ENCODE assay signal across 26 cellular contexts in the genomic region with DNA sequence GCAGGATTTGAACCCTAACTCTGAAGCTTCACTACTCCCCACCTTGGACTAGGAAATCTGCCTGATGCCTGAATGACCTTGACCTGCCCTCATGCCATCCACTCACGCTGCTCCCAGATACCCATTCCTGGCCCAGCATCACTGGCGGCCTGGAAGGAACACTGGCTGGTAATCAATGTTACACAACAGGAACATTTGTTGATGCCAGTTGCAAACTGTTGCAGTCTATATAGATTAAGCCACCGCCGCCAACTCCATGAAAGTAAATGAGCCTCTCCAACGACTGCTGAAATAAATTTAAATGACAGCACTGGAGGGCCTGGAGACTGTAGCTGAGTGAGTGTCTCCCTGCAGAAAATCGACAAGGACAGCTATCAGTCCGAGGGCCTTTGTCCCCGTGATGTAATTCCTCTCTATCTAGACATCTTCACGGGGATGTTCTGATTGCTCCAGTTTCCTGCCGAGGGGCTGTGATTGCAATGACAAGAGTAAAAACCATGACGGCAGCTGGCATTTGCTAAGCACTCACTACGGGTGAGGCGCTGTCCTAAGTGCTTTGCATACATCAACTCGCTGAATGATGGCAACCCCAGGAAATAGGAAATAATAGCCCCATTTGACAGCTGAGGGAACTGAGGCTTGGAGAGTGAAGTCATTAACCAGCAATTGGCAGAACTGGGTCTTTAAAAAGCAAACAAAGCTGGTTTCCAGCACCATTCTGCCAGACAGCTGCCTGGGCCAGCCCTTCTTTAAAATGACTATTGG.
"Had no signal": no experiment of that assay in that cellular context is flagged by ENCODE, and none has a peak within 500 bp of the region (broad histone marks: within the 10 kb centered on the region; RNA-seq: fewer than 3 reads in every experiment).

No MANE protein-coding gene starts in this region.

- H3K27ac ChIP-seq: lower lobe of right lung, ovary, right atrium auricular region, right lobe of liver, stomach, testis, thyroid gland, transverse colon, upper lobe of left lung had no signal

- H3K4me3 ChIP-seq: lower lobe of right lung, ovary, right atrium auricular region, right lobe of liver, smooth muscle cell, stomach, testis, thyroid gland, transverse colon, upper lobe of left lung had no signal

- H3K4me1 Mint-ChIP-seq: nephron had no signal

- H3K36me3 ChIP-seq: lower lobe of right lung, ovary, right atrium auricular region, right lobe of liver, stomach, thyroid gland, transverse colon, upper lobe of left lung had no signal

- H3K27me3 ChIP-seq: ovary, right atrium auricular region, right lobe of liver, testis, thyroid gland, transverse colon, upper lobe of left lung had no signal

- DNase-seq: hippocampal formation; kidney glomerular epithelial cell; left cardiac atrium; lower lobe of right lung; mammary epithelial cell; mesenchymal stem cell; naive thymus-derived CD8-positive, alpha-beta T cell; ovary; right lobe of liver; stimulated activated CD4-positive, alpha-beta T cell treated with anti-CD3 and anti-CD28 coated beads, Interleukin-1b, Interleukin-23, amount 100 ng/mL, for 48 hours; stimulated activated CD4-positive, alpha-beta T cell treated with anti-CD3 and anti-CD28 coated beads, Interleukin-2, amount 100 ng/mL, for 48 hours; stimulated activated CD4-positive, alpha-beta T cell treated with anti-CD3 and anti-CD28 coated beads, Interleukin-4, amount 100 ng/mL, for 4 hours; stimulated activated CD8-positive, alpha-beta memory T cell treated with anti-CD3 and anti-CD28 coated beads, Interleukin-4, amount 100 ng/mL, for 48 hours; stimulated activated naive CD8-positive, alpha-beta T cell treated with anti-CD3 and anti-CD28 coated beads, Interleukin-15, Interleukin-2, amounts not matched to agents 100 U/mL and 50 U/mL, for 24 hours; stomach; testis; thyroid gland; transverse colon; upper lobe of left lung had no signal

- H3K27ac Mint-ChIP-seq: nephron; progenitor cell of endocrine pancreas; stimulated activated memory B cell treated with anti-CD40 and anti-IgM and Interleukin-4, amounts not matched to agents 10 μg/mL and 1 μg/mL and 100 μg/mL, for 72 hours had no signal

- FAIRE-seq: keratinocyte had no signal

- H3K9me3 Mint-ChIP-seq: naive thymus-derived CD8-positive, alpha-beta T cell; nephron had no signal

- H3K9me3 ChIP-seq: lower lobe of right lung, ovary, right atrium auricular region, right lobe of liver, stomach, testis, thyroid gland, transverse colon, upper lobe of left lung had no signal

- H3K4me1 ChIP-seq: lower lobe of right lung, right atrium auricular region, right lobe of liver, stomach, testis, thyroid gland, transverse colon, upper lobe of left lung had no signal

- H3K27me3 Mint-ChIP-seq: stimulated activated memory B cell treated with anti-CD40 and anti-IgM and Interleukin-4, amounts not matched to agents 10 μg/mL and 1 μg/mL and 100 μg/mL, for 72 hours had no signal

- H3K4me2 ChIP-seq: smooth muscle cell had no signal

- H3K4me3 Mint-ChIP-seq: naive thymus-derived CD8-positive, alpha-beta T cell; nephron; stimulated activated memory B cell treated with anti-CD40 and anti-IgM and Interleukin-4, amounts not matched to agents 10 μg/mL and 1 μg/mL and 100 μg/mL, for 72 hours had no signal

- H3K36me3 Mint-ChIP-seq: naive thymus-derived CD8-positive, alpha-beta T cell; stimulated activated memory B cell treated with anti-CD40 and anti-IgM and Interleukin-4, amounts not matched to agents 10 μg/mL and 1 μg/mL and 100 μg/mL, for 72 hours had no signal

- ATAC-seq: left cardiac atrium; left lobe of liver; lower lobe of right lung; naive thymus-derived CD8-positive, alpha-beta T cell; right lobe of liver; stimulated activated memory B cell treated with anti-CD40 and anti-IgM and Interleukin-4, amounts not matched to agents 10 μg/mL and 1 μg/mL and 100 μg/mL, for 72 hours; stimulated activated naive CD8-positive, alpha-beta T cell treated with anti-CD3 and anti-CD28 coated beads, Interleukin-15, Interleukin-2, amounts not matched to agents 100 U/mL and 50 U/mL, for 24 hours had no signal
